ENCODE assay signal across 11 cellular contexts in the genomic region with DNA sequence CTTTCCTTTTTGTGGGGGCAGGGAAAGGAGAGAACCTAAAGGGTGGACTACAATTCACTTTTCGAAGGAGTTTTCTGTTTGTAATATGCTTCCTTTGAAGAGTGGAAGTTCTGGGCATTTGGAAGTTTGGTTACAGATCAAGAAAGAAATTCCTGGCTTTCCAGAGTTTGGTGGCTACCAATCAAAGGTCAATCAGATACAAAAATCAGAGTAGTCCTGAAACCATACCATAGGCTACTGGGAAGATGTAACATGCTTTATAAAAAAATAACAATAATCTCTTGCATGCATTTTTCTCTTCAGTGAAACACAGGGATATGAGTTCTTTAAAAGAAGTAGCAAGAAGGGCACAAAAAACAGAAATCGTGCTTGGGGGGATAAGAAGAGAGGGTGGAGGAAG.
DNase-seq lines count a peak whose midpoint lies in the region; ATAC-seq and TF ChIP-seq lines count a peak whose summit lies in the region.
"Had no signal": no experiment of that assay in that cellular context is flagged by ENCODE, and none has a peak within 500 bp of the region (broad histone marks: within the 10 kb centered on the region; RNA-seq: fewer than 3 reads in every experiment).

No MANE protein-coding gene starts in this region.

- H3K4me1 ChIP-seq in left ventricle myocardium inferior = peaks cover 70% of the 10 kb centered on the region
- H3K4me1 ChIP-seq in esophagus (ENCODE audit: control insufficient read depth in 2 of 2, insufficient read depth in 2 of 2, low read length in 1 of 2) = peaks cover 2 to 5% of the 10 kb centered on the region in 2 donors
- H3K4me1 ChIP-seq in neuronal stem cell (ENCODE audit: control insufficient read depth in 2 of 2, insufficient read depth in 1 of 2, low read depth in 1 of 2, low read length in 2 of 2) = peaks cover 25% of the 10 kb centered on the region in 2 donors

- intact Hi-C loops in left ventricle myocardium inferior (cut with micrococcal nuclease) (no loop called here), Right ventricle myocardium inferior (cut with DNase I) (loop anchor here (5.0 kb wide), 1 partner anchor 186 kb away; no protein-coding TSS in a partner anchor)

- H3K4me2 ChIP-seq in neuronal stem cell (ENCODE audit: insufficient read depth, low read length, poor library complexity, severe bottlenecking) = no peak overlapping the region

- no peak overlapping the region for H2BK12ac ChIP-seq in neuronal stem cell (ENCODE audit: low read length)

- no peak for TF ChIP-seq CTCF in left ventricle myocardium inferior (IDR thresholded peaks at IDR 0.05; ENCODE audit: borderline replicate concordance)

- H2AFZ ChIP-seq in neuronal stem cell (ENCODE audit: low read length) = peak overlapping the region; percentile 18

- no peak overlapping the region for H2AK5ac ChIP-seq in neuronal stem cell (ENCODE audit: low read depth, low read length)

- no peaks in the 10 kb centered on the region for H3K9me3 ChIP-seq in left ventricle myocardium inferior (replicated peaks)
- no peaks in the 10 kb centered on the region for H3K9me3 ChIP-seq in esophagus (ENCODE audit: control insufficient read depth in 2 of 2, insufficient read depth in 1 of 2, low read depth in 1 of 2, low read length in 1 of 2)
- no peaks in the 10 kb centered on the region for H3K9me3 ChIP-seq in neuronal stem cell (replicated peaks in 1 of 2; ENCODE audit: control insufficient read depth in 2 of 2, insufficient read depth in 1 of 2, low read depth in 1 of 2, low read length in 2 of 2)

- H3K27ac ChIP-seq in left ventricle myocardium inferior (replicated peaks) (peak overlapping the region; percentile 60), esophagus (ENCODE audit: low read depth in 2 of 2, low read length in 1 of 2) (peak overlapping the region; percentile 96 to 99), neuronal stem cell (replicated peaks; ENCODE audit: low read length) (peak overlapping the region; percentile 16)

- no peak overlapping the region for H2BK5ac ChIP-seq in neuronal stem cell (ENCODE audit: low read length)

- H3K36me3 ChIP-seq in left ventricle myocardium inferior (no peaks in the 10 kb centered on the region), esophagus (ENCODE audit: control insufficient read depth in 2 of 2, insufficient read depth in 2 of 2, low read length in 1 of 2) (peaks cover 0 to 3% of the 10 kb centered on the region in 2 donors), neuronal stem cell (replicated peaks in 1 of 2; ENCODE audit: control insufficient read depth in 2 of 2, insufficient read depth in 2 of 2, low read length in 2 of 2) (no peaks in the 10 kb centered on the region)

- WGBS in esophagus, 2 donors = 34 to 43% methylated on average over 2 of the region's 2 CpGs
- no CpG with 5 or more reads among the region's 2 CpGs for WGBS in neuronal stem cell (ENCODE audit: extremely low coverage in 2 of 2, insufficient read length in 2 of 2, insufficient replicate concordance in 1 of 2), 2 donors

- H3K27me3 ChIP-seq in left ventricle myocardium inferior (ENCODE audit: low read depth) = no peaks in the 10 kb centered on the region
- no peaks in the 10 kb centered on the region for H3K27me3 ChIP-seq in esophagus (ENCODE audit: control insufficient read depth in 1 of 2, insufficient read depth in 2 of 2, low read length in 2 of 2)
- no peaks in the 10 kb centered on the region for H3K27me3 ChIP-seq in neuronal stem cell (ENCODE audit: control insufficient read depth in 3 of 3, insufficient read depth in 3 of 3, low read depth in 1 of 3, low read length in 3 of 3)

- DNase-seq in left ventricle myocardium inferior (no peak), Right ventricle myocardium inferior (ENCODE audit: missing footprints) (no peak), neuronal stem cell (ENCODE audit: low spot score) (no peak), NCI-H1048 (lab: John Stamatoyannopoulos, UW) (no peak), AG20443 (ENCODE audit: low spot score) (no peak)
- DNase-seq: amniotic stem cell; stimulated activated CD4-positive, alpha-beta T cell treated with anti-CD3 and anti-CD28 coated beads, Interleukin-15, amount 100 ng/mL, for 24 hours had no signal

- H3K4me3 ChIP-seq in left ventricle myocardium inferior (peak overlapping the region; percentile 29), esophagus (ENCODE audit: low read depth in 1 of 2, low read length in 2 of 2) (peak overlapping the region in 1 of 2 donors; percentile 5), neuronal stem cell (ENCODE audit: low read length in 2 of 2) (no peak overlapping the region)

- no peaks in the 10 kb centered on the region for H3K79me1 ChIP-seq in neuronal stem cell (ENCODE audit: low read depth, low read length)

- no peak overlapping the region for H3K14ac ChIP-seq in neuronal stem cell (ENCODE audit: low read length)

- no peak overlapping the region for H3K18ac ChIP-seq in neuronal stem cell (ENCODE audit: low read length)

- no peak overlapping the region for H3K4ac ChIP-seq in neuronal stem cell (ENCODE audit: low read length)

- ATAC-seq in Right ventricle myocardium inferior (no peak), HG03039 (IDR thresholded peaks at IDR 0.05; ENCODE audit: unreplicated experiment) (no peak), GM21786 (IDR thresholded peaks at IDR 0.05; ENCODE audit: unreplicated experiment) (no peak)
- ATAC-seq: esophagus mucosa had no signal

- no peak overlapping the region for H4K91ac ChIP-seq in neuronal stem cell (ENCODE audit: low read depth, low read length, poor library complexity)

- no peak overlapping the region for H2BK15ac ChIP-seq in neuronal stem cell (ENCODE audit: low read length)

- H2BK120ac ChIP-seq in neuronal stem cell (ENCODE audit: low read depth, low read length) = no peak overlapping the region

- no peak overlapping the region for H3K23ac ChIP-seq in neuronal stem cell (ENCODE audit: low read depth, low read length, poor library complexity)

- no peak overlapping the region for H4K8ac ChIP-seq in neuronal stem cell (ENCODE audit: low read depth, low read length)

- H3K9ac ChIP-seq in neuronal stem cell (ENCODE audit: low read depth, low read length, poor library complexity) = no peak overlapping the region

Comparison
In these comparisons a context has a peak if more than half of its experiments do, and no peak if none do; other contexts are left out.
1. H3K27ac ChIP-seq: peak in every context shown above with its lines; median percentile 98 in esophagus; 60 in left ventricle myocardium inferior; 16 in neuronal stem cell.